In genomic region chr17:81484195-81484979, GRCh38 we compare ENCODE assay signal across 8 cellular contexts. TPM values are rescaled to one million over a fixed set of nuclear protein-coding genes. Genes with fewer than 3 reads are reported as not detected.
DNase-seq lines count a peak whose midpoint lies in the region; ATAC-seq and TF ChIP-seq lines count a peak whose summit lies in the region.

No MANE protein-coding gene starts in this region.

- peak overlapping the region; percentile 49 for H3K4me3 ChIP-seq in choroid plexus epithelial cell (ENCODE audit: low read depth, low read length)

- intact Hi-C loops in left colon (cut with DNase I, micrococcal nuclease), result loop anchor here in 1 of 2 donors (10.0 kb wide), 1 partner anchor 230 kb away; no protein-coding TSS in a partner anchor

- DNase-seq in DMS 273 (lab: John Stamatoyannopoulos, UW; ENCODE audit: unreplicated experiment) (peak; percentile 95), DMS 273 treated with DMSO at 0.1 percent for 48 hours (lab: John Stamatoyannopoulos, UW) (no peak), NCI-H345 (lab: John Stamatoyannopoulos, UW) (peak; percentile 92), choroid plexus epithelial cell (ENCODE audit: low read depth) (peak; percentile 82), left colon (peak; percentile 86 to 92)
- peak; percentile 83 to 84 for DNase-seq in activated CD4-positive, alpha-beta T cell treated with anti-CD3 and anti-CD28 coated beads for 24 hours (ENCODE audit: low read depth in 2 of 2)
- peak; percentile 74 to 84 (median 76) for DNase-seq in stimulated activated CD4-positive, alpha-beta T cell treated with anti-CD3 and anti-CD28 coated beads, Interleukin-1b, Interleukin-23, amount 100 ng/mL, for 24 hours (ENCODE audit: low read depth in 4 of 4, low spot score in 1 of 4)

- ATAC-seq in HG03139 (IDR thresholded peaks at IDR 0.05; ENCODE audit: unreplicated experiment) (peak; percentile 51), left colon (peak; percentile 77)

- TF ChIP-seq CTCF in choroid plexus epithelial cell (conservative IDR thresholded peaks at IDR 0.05; ENCODE audit: low read depth, low read length), result peak; percentile 60

RNA-seq across cellular contexts. Expression of gene ACTG1, which starts 28.2 kb away (rescaled TPM):
- 1,000 to 10,000 TPM; 3,767 to 4,413 TPM for total RNA-seq in left colon

RNA-seq across cellular contexts. Expression of gene FSCN2, which starts 43.8 kb away (rescaled TPM):
- 1 to 10 TPM; 2.3 to 4.9 TPM for total RNA-seq in left colon
